8 cellular contexts compared by ENCODE assay signal in genomic region chr2:134118279-134119116, GRCh38.
DNase-seq lines count a peak whose midpoint lies in the region; TF ChIP-seq lines count a peak whose summit lies in the region.

No MANE protein-coding gene starts in this region.

- H3K79me1 ChIP-seq in neuronal stem cell (ENCODE audit: low read depth, low read length), result peaks cover 6% of the 10 kb centered on the region

- H3K9ac ChIP-seq in GM23248 (no peak overlapping the region; the same call in 1 of the 2 replicates), Karpas-422 (ENCODE audit: low read length) (no peak overlapping the region; the same call in 1 of the 2 replicates), neuronal stem cell (ENCODE audit: low read depth, low read length, poor library complexity) (no peak overlapping the region), subcutaneous abdominal adipose tissue (ENCODE audit: low read length in 5 of 5) (peak overlapping the region in 1 of 5 donors; percentile 35)

- H3K36me3 ChIP-seq in DOHH2 (ENCODE audit: control insufficient read depth, low read length) (peaks cover 4% of the 10 kb centered on the region; the same call in 1 of the 2 replicates), GM23248 (ENCODE audit: low read depth) (no peaks in the 10 kb centered on the region), Karpas-422 (ENCODE audit: insufficient read depth, low read length) (no peaks in the 10 kb centered on the region), neuronal stem cell (replicated peaks in 1 of 2; ENCODE audit: control insufficient read depth in 2 of 2, insufficient read depth in 2 of 2, low read length in 2 of 2) (no peaks in the 10 kb centered on the region), subcutaneous abdominal adipose tissue (ENCODE audit: control insufficient read depth in 5 of 5, insufficient read depth in 5 of 5, low read length in 5 of 5) (no peaks in the 10 kb centered on the region)

- H3K4ac ChIP-seq in neuronal stem cell (ENCODE audit: low read length), result no peak overlapping the region

- DNase-seq in GM23248 (peak; percentile 97), Karpas-422 (peak; percentile 90), RKO (ENCODE audit: low spot score) (peak; percentile 95), activated T-helper 1 cell treated with Interleukin-2 at 50 U/mL for 16 hours (ENCODE audit: low read depth) (peak; percentile 64), fibroblast of peridontal ligament (ENCODE audit: extremely low read depth) (peak; percentile 99), neuronal stem cell (ENCODE audit: low spot score) (peak; percentile 72)

- no peak overlapping the region for H2AK5ac ChIP-seq in neuronal stem cell (ENCODE audit: low read depth, low read length)

- no peaks in the 10 kb centered on the region for H3K9me2 ChIP-seq in DOHH2 (replicated peaks; ENCODE audit: control insufficient read depth, low read length)
- H3K9me2 ChIP-seq in GM23248 (ENCODE audit: insufficient read depth), result no peaks in the 10 kb centered on the region
- no peaks in the 10 kb centered on the region for H3K9me2 ChIP-seq in Karpas-422 (replicated peaks; ENCODE audit: insufficient read depth, low read length)

- in situ Hi-C loops in GM23248 (cut with MboI), result loop anchor here (5.0 to 25.0 kb wide), 2 partner anchors 294 to 769 kb away; no protein-coding TSS in a partner anchor

- no peak overlapping the region for H3K18ac ChIP-seq in neuronal stem cell (ENCODE audit: low read length)

- H3K4me1 ChIP-seq in DOHH2 (ENCODE audit: control insufficient read depth, low read length), result peaks cover 36% of the 10 kb centered on the region
- H3K4me1 ChIP-seq in GM23248 (ENCODE audit: insufficient read depth), result peaks cover 11% of the 10 kb centered on the region
- peaks cover 34% of the 10 kb centered on the region for H3K4me1 ChIP-seq in Karpas-422 (ENCODE audit: low read length)
- H3K4me1 ChIP-seq in neuronal stem cell (ENCODE audit: control insufficient read depth in 2 of 2, insufficient read depth in 1 of 2, low read depth in 1 of 2, low read length in 2 of 2), result peaks cover 2 to 13% of the 10 kb centered on the region in 2 donors
- peaks cover 10 to 45% (median 27%) of the 10 kb centered on the region in 5 donors for H3K4me1 ChIP-seq in subcutaneous abdominal adipose tissue (ENCODE audit: control insufficient read depth in 5 of 5, insufficient read depth in 5 of 5, low read length in 5 of 5)

- H3K4me3 ChIP-seq in DOHH2 (ENCODE audit: low read length), result peak overlapping the region; percentile 95
- no peak overlapping the region for H3K4me3 ChIP-seq in GM23248
- peak overlapping the region; percentile 43; the same call in 1 of the 2 replicates for H3K4me3 ChIP-seq in Karpas-422 (ENCODE audit: low read length)
- H3K4me3 ChIP-seq in neuronal stem cell (ENCODE audit: low read length in 2 of 2), result no peak overlapping the region
- H3K4me3 ChIP-seq in subcutaneous abdominal adipose tissue (ENCODE audit: low read depth in 1 of 5, low read length in 5 of 5), result peak overlapping the region; percentile 4 to 88 (median 49)

- H2BK5ac ChIP-seq in neuronal stem cell (ENCODE audit: low read length), result no peak overlapping the region

- H4K20me1 ChIP-seq in DOHH2 (ENCODE audit: control insufficient read depth, insufficient read depth, low read depth, low read length), result peaks cover 15% of the 10 kb centered on the region
- H4K20me1 ChIP-seq in GM23248 (ENCODE audit: insufficient read depth), result no peaks in the 10 kb centered on the region
- H4K20me1 ChIP-seq in Karpas-422 (ENCODE audit: insufficient read depth, low read depth, low read length), result peaks cover 22% of the 10 kb centered on the region; the same call in 1 of the 2 replicates

- H3F3A ChIP-seq in DOHH2 (ENCODE audit: control insufficient read depth, insufficient read depth) (no peaks in the 10 kb centered on the region), GM23248 (ENCODE audit: insufficient read depth) (peaks cover 11% of the 10 kb centered on the region)

- H3K79me2 ChIP-seq in DOHH2 (ENCODE audit: control insufficient read depth, low read length), result peaks cover 34% of the 10 kb centered on the region
- H3K79me2 ChIP-seq in GM23248 (ENCODE audit: insufficient read depth), result peaks cover 22% of the 10 kb centered on the region
- H3K79me2 ChIP-seq in Karpas-422 (ENCODE audit: low read length), result no peaks in the 10 kb centered on the region

- peak; percentile 75 for TF ChIP-seq CTCF in DOHH2 (IDR thresholded peaks at IDR 0.05; ENCODE audit: low read depth, low read length, poor library complexity, severe bottlenecking)

- H3K27ac ChIP-seq in DOHH2 (ENCODE audit: low read depth, low read length) (no peak overlapping the region), GM23248 (peak overlapping the region; percentile 54), Karpas-422 (ENCODE audit: low read length) (no peak overlapping the region), neuronal stem cell (replicated peaks; ENCODE audit: low read length) (no peak overlapping the region), subcutaneous abdominal adipose tissue (ENCODE audit: low read depth, low read length) (peak overlapping the region; percentile 45)

- no peaks in the 10 kb centered on the region for H3K9me3 ChIP-seq in DOHH2 (ENCODE audit: control insufficient read depth, insufficient read depth, low read length)
- no peaks in the 10 kb centered on the region for H3K9me3 ChIP-seq in GM23248 (ENCODE audit: low read depth)
- no peaks in the 10 kb centered on the region for H3K9me3 ChIP-seq in Karpas-422 (ENCODE audit: low read length)
- H3K9me3 ChIP-seq in neuronal stem cell (replicated peaks in 1 of 2; ENCODE audit: control insufficient read depth in 2 of 2, insufficient read depth in 1 of 2, low read depth in 1 of 2, low read length in 2 of 2), result no peaks in the 10 kb centered on the region
- no peaks in the 10 kb centered on the region for H3K9me3 ChIP-seq in subcutaneous abdominal adipose tissue (ENCODE audit: control insufficient read depth in 5 of 5, low read length in 5 of 5)

- H2BK120ac ChIP-seq in neuronal stem cell (ENCODE audit: low read depth, low read length), result no peak overlapping the region

- no peak overlapping the region for H4K8ac ChIP-seq in neuronal stem cell (ENCODE audit: low read depth, low read length)

- H3K14ac ChIP-seq in neuronal stem cell (ENCODE audit: low read length), result no peak overlapping the region

- H3K23ac ChIP-seq in neuronal stem cell (ENCODE audit: low read depth, low read length, poor library complexity), result no peak overlapping the region

- H2BK15ac ChIP-seq in neuronal stem cell (ENCODE audit: low read length), result no peak overlapping the region

- H2BK12ac ChIP-seq in neuronal stem cell (ENCODE audit: low read length), result no peak overlapping the region

- H3K27me3 ChIP-seq in DOHH2 (ENCODE audit: control insufficient read depth, low read length), result peaks cover 2% of the 10 kb centered on the region
- H3K27me3 ChIP-seq in GM23248 (replicated peaks; ENCODE audit: insufficient read depth), result peaks cover 10% of the 10 kb centered on the region
- no peaks in the 10 kb centered on the region for H3K27me3 ChIP-seq in Karpas-422 (ENCODE audit: low read length)
- H3K27me3 ChIP-seq in neuronal stem cell (ENCODE audit: control insufficient read depth in 3 of 3, insufficient read depth in 3 of 3, low read depth in 1 of 3, low read length in 3 of 3), result no peaks in the 10 kb centered on the region
- no peaks in the 10 kb centered on the region for H3K27me3 ChIP-seq in subcutaneous abdominal adipose tissue (ENCODE audit: control insufficient read depth in 5 of 5, insufficient read depth in 4 of 5, low read length in 5 of 5)

- no peak overlapping the region for H4K91ac ChIP-seq in neuronal stem cell (ENCODE audit: low read depth, low read length, poor library complexity)

- 33 to 36% methylated on average over 8 of the region's 8 CpGs for WGBS in GM23248 (ENCODE audit: low coverage in 1 of 2, low lambda C conversion rate in 2 of 2, missing lambda C conversion rate in 2 of 2), 2 experiments
- WGBS in neuronal stem cell (ENCODE audit: extremely low coverage in 2 of 2, insufficient read length in 2 of 2, insufficient replicate concordance in 1 of 2), 2 donors, result no CpG with 5 or more reads among the region's 8 CpGs

- H2AFZ ChIP-seq in GM23248, result no peak overlapping the region
- H2AFZ ChIP-seq in Karpas-422 (ENCODE audit: low read length), result no peak overlapping the region
- peak overlapping the region; percentile 97 for H2AFZ ChIP-seq in neuronal stem cell (ENCODE audit: low read length)

- H3K4me2 ChIP-seq in DOHH2 (ENCODE audit: low read length), result peak overlapping the region; percentile 94
- H3K4me2 ChIP-seq in GM23248 (ENCODE audit: unreplicated experiment), result peak overlapping the region; percentile 52
- peak overlapping the region; percentile 92 for H3K4me2 ChIP-seq in Karpas-422 (ENCODE audit: low read depth, low read length, poor library complexity, severe bottlenecking)
- H3K4me2 ChIP-seq in neuronal stem cell (ENCODE audit: insufficient read depth, low read length, poor library complexity, severe bottlenecking), result no peak overlapping the region

Comparison
In these comparisons a context has a peak if more than half of its experiments do, and no peak if none do; other contexts are left out.
1. H3K27ac ChIP-seq: peak in GM23248 (single experiment) and subcutaneous abdominal adipose tissue (single experiment); none in DOHH2 (single experiment), Karpas-422 (single experiment) and neuronal stem cell (single experiment).
2. H3K4me3 ChIP-seq: peak in DOHH2 (single experiment), Karpas-422 (single experiment) and subcutaneous abdominal adipose tissue (5 of 5); none in GM23248 (single experiment) and neuronal stem cell (0 of 2).
3. Peak in every context shown above with its lines, with median percentiles within 50 percentile points of each other: DNase-seq.